12 cellular contexts compared by ENCODE assay signal in the genomic region with DNA sequence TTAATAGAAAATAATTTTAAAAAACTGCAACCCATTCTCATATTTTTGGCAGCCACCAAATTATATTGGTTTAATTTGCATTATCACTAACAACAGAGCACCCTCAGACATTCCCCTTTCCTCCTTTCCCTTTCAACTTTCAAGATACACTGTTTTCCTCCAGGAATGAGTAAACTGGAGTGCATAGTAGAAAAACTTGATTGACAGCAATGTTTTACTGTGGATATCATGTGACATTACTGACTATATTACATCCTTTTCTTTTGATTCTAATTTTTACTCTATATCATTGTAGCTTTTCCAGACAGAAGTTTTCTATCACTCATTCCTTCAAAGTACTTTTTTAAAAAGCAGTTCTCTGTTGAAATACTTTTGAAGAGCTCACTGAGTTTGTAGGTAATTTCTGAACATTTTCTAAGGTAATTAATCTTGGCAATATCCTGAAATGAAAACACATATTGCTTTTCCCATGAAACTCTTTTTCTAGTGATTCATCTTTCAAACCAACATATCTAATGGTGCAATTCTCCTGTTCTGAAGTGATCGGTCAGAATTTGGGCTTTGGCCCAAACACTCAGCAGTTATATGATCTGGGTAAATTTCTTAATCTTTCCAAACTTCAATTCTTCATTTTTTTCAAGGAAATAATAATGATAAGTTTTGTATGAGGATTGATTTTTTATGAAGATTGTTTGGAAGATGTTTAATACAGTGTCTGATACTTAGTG.
"Had no signal": no experiment of that assay in that cellular context is flagged by ENCODE, and none has a peak within 500 bp of the region (broad histone marks: within the 10 kb centered on the region; RNA-seq: fewer than 3 reads in every experiment).

No MANE protein-coding gene starts in this region.

- H3K4me1 ChIP-seq: pancreas, thyroid gland, uterus had no signal

- DNase-seq: activated CD4-positive, alpha-beta T cell treated with anti-CD3 and anti-CD28 coated beads, Interleukin-2, amount 10 ng/mL, durations not matched to agents 7 days and 5 days; activated CD4-positive, CD25-positive, alpha-beta regulatory T cell; activated naive CD4-positive, alpha-beta T cell treated with anti-CD3 and anti-CD28 coated beads, Interleukin-2, amount 50 U/mL, for 16 hours; amygdala; hypothalamus; pancreas; small intestine; T-helper 2 cell; thyroid gland; uterus had no signal

- H3K9me3 ChIP-seq: pancreas, thyroid gland, uterus had no signal

- H3K36me3 ChIP-seq: pancreas, thyroid gland, uterus had no signal

- H3K27ac Mint-ChIP-seq: activated CD4-positive, alpha-beta T cell treated with anti-CD3 and anti-CD28 coated beads, Interleukin-2, amount 10 ng/mL, durations not matched to agents 7 days and 5 days; activated T-helper 2 cell treated with anti-CD3 and anti-CD28 coated beads, Interferon-gamma antibody, Interleukin-2, Interleukin-4, amounts not matched to agents 10 μg/mL and 5 μg/mL and 100 μg/mL, durations not matched to agents 14 hours and 24 hours and 36 hours had no signal

- H3K27me3 ChIP-seq: pancreas, thyroid gland, uterus had no signal

- H3K9me3 Mint-ChIP-seq: activated CD4-positive, alpha-beta T cell treated with anti-CD3 and anti-CD28 coated beads, Interleukin-2, amount 10 ng/mL, durations not matched to agents 7 days and 5 days; activated T-helper 2 cell treated with anti-CD3 and anti-CD28 coated beads, Interferon-gamma antibody, Interleukin-2, Interleukin-4, amounts not matched to agents 10 μg/mL and 5 μg/mL and 100 μg/mL, durations not matched to agents 14 hours and 24 hours and 36 hours; neural crest cell had no signal

- H3K4me3 Mint-ChIP-seq: activated CD4-positive, alpha-beta T cell treated with anti-CD3 and anti-CD28 coated beads, Interleukin-2, amount 10 ng/mL, durations not matched to agents 7 days and 5 days; neural crest cell had no signal

- H3K27ac ChIP-seq: pancreas, thyroid gland, uterus had no signal

- H3K4me3 ChIP-seq: pancreas, thyroid gland, uterus had no signal

- H3K4me1 Mint-ChIP-seq: activated CD4-positive, alpha-beta T cell treated with anti-CD3 and anti-CD28 coated beads, Interleukin-2, amount 10 ng/mL, durations not matched to agents 7 days and 5 days had no signal

- H3K27me3 Mint-ChIP-seq: activated CD4-positive, alpha-beta T cell treated with anti-CD3 and anti-CD28 coated beads, Interleukin-2, amount 10 ng/mL, durations not matched to agents 7 days and 5 days had no signal
